22 cellular contexts compared by ENCODE assay signal in the genomic region with DNA sequence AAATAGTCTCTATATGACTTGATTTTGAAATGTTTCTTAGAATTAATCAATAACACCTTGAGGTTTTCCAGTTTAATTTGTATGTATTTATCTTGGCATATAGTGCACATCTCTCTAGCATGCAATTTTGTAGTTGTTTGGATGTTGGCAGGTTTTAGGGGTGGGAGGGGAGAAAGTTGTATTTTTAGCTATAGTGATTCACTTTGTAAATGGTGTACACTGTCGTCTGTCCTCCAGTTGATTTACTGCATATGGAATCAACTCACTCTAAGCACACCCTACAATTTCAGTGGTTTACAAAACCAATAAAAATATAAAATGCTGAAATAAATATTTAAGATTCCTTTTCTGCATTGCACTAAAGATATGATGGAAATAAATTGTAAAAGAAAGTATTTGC.
DNase-seq lines count a peak whose midpoint lies in the region; FAIRE-seq and TF ChIP-seq lines count a peak whose summit lies in the region.
"Had no signal": no experiment of that assay in that cellular context is flagged by ENCODE, and none has a peak within 500 bp of the region (broad histone marks: within the 10 kb centered on the region; RNA-seq: fewer than 3 reads in every experiment).

No MANE protein-coding gene starts in this region.

- H3K4me3 Mint-ChIP-seq in mesothelial cell of epicardium (no peak overlapping the region), osteocyte (ENCODE audit: unreplicated experiment) (no peak overlapping the region)
- H3K4me3 Mint-ChIP-seq: activated CD8-positive, alpha-beta memory T cell treated with anti-CD3 and anti-CD28 coated beads, Interleukin-2, amount 10 ng/mL, durations not matched to agents 7 days and 5 days; natural killer cell treated with Interleukin-12 subunit alpha and Interleukin-12 subunit beta and Interleukin-15 and Interleukin-18, amount 100 ng/mL, for 72 hours; type B pancreatic cell had no signal

- FAIRE-seq in RCC 7860 (lab: Jason Lieb, UNC): no peak
- FAIRE-seq: keratinocyte had no signal

- no peak for TF ChIP-seq CTCF in HEK293 (tag by site-specific recombination; IDR thresholded peaks at IDR 0.05)
- no peak for TF ChIP-seq CTCF in cardiac fibroblast (IDR thresholded peaks at IDR 0.05; ENCODE audit: low read depth, low read length)
- TF ChIP-seq CTCF in mesothelial cell of epicardium (IDR thresholded peaks at IDR 0.05; ENCODE audit: unreplicated experiment): no peak
- TF ChIP-seq CTCF in osteocyte (IDR thresholded peaks at IDR 0.05): no peak

- H2AK5ac ChIP-seq in neuronal stem cell (ENCODE audit: low read depth, low read length): no peak overlapping the region

- no peaks in the 10 kb centered on the region for H3K79me1 ChIP-seq in neuronal stem cell (ENCODE audit: low read depth, low read length)

- no peak overlapping the region for H4K8ac ChIP-seq in neuronal stem cell (ENCODE audit: low read depth, low read length)

- peaks cover 2% of the 10 kb centered on the region; the same call in 1 of the 2 replicates for H3K4me1 ChIP-seq in HEK293 (ENCODE audit: control insufficient read depth, insufficient read depth, low read length)
- H3K4me1 ChIP-seq in neuronal stem cell (ENCODE audit: control insufficient read depth in 2 of 2, insufficient read depth in 1 of 2, low read depth in 1 of 2, low read length in 2 of 2): no peaks in the 10 kb centered on the region
- H3K4me1 ChIP-seq: esophagus squamous epithelium had no signal

- H2BK15ac ChIP-seq in neuronal stem cell (ENCODE audit: low read length): no peak overlapping the region

- H3K23ac ChIP-seq in neuronal stem cell (ENCODE audit: low read depth, low read length, poor library complexity): no peak overlapping the region

- H4K91ac ChIP-seq in neuronal stem cell (ENCODE audit: low read depth, low read length, poor library complexity): no peak overlapping the region

- H3K27me3 Mint-ChIP-seq in mesothelial cell of epicardium (ENCODE audit: low read depth) (no peaks in the 10 kb centered on the region), osteocyte (ENCODE audit: unreplicated experiment) (no peaks in the 10 kb centered on the region)
- H3K27me3 Mint-ChIP-seq: activated CD8-positive, alpha-beta memory T cell treated with anti-CD3 and anti-CD28 coated beads, Interleukin-2, amount 10 ng/mL, durations not matched to agents 7 days and 5 days; natural killer cell treated with Interleukin-12 subunit alpha and Interleukin-12 subunit beta and Interleukin-15 and Interleukin-18, amount 100 ng/mL, for 72 hours; type B pancreatic cell had no signal

- H3K9me3 Mint-ChIP-seq in mesothelial cell of epicardium: no peaks in the 10 kb centered on the region
- no peaks in the 10 kb centered on the region for H3K9me3 Mint-ChIP-seq in osteocyte (ENCODE audit: unreplicated experiment)
- H3K9me3 Mint-ChIP-seq: activated T-helper 2 cell treated with anti-CD3 and anti-CD28 coated beads, Interferon-gamma antibody, Interleukin-2, Interleukin-4, amounts not matched to agents 10 μg/mL and 5 μg/mL and 100 μg/mL, durations not matched to agents 14 hours and 24 hours and 36 hours; natural killer cell treated with Interleukin-12 subunit alpha and Interleukin-12 subunit beta and Interleukin-15 and Interleukin-18, amount 100 ng/mL, for 72 hours; type B pancreatic cell had no signal

- H3K4me1 Mint-ChIP-seq in mesothelial cell of epicardium (peaks cover 59% of the 10 kb centered on the region), osteocyte (ENCODE audit: unreplicated experiment) (peaks cover 13% of the 10 kb centered on the region)
- H3K4me1 Mint-ChIP-seq: activated CD8-positive, alpha-beta memory T cell treated with anti-CD3 and anti-CD28 coated beads, Interleukin-2, amount 10 ng/mL, durations not matched to agents 7 days and 5 days had no signal

- H2AFZ ChIP-seq in neuronal stem cell (ENCODE audit: low read length): no peak overlapping the region

- WGBS in neuronal stem cell (ENCODE audit: extremely low coverage in 2 of 2, insufficient read length in 2 of 2, insufficient replicate concordance in 1 of 2), 2 donors: no CpG with 5 or more reads among the region's 1 CpG

- H3K36me3 Mint-ChIP-seq in mesothelial cell of epicardium (peaks cover 14% of the 10 kb centered on the region), osteocyte (ENCODE audit: unreplicated experiment) (peaks cover 12% of the 10 kb centered on the region)
- H3K36me3 Mint-ChIP-seq: activated CD8-positive, alpha-beta memory T cell treated with anti-CD3 and anti-CD28 coated beads, Interleukin-2, amount 10 ng/mL, durations not matched to agents 7 days and 5 days; natural killer cell treated with Interleukin-12 subunit alpha and Interleukin-12 subunit beta and Interleukin-15 and Interleukin-18, amount 100 ng/mL, for 72 hours had no signal

- no peak overlapping the region for H3K18ac ChIP-seq in neuronal stem cell (ENCODE audit: low read length)

- no peak overlapping the region for H3K9ac ChIP-seq in neuronal stem cell (ENCODE audit: low read depth, low read length, poor library complexity)

- H3K9me3 ChIP-seq in HEK293 (ENCODE audit: control insufficient read depth, insufficient read depth, low read depth, low read length) (no peaks in the 10 kb centered on the region), neuronal stem cell (replicated peaks in 1 of 2; ENCODE audit: control insufficient read depth in 2 of 2, insufficient read depth in 1 of 2, low read depth in 1 of 2, low read length in 2 of 2) (no peaks in the 10 kb centered on the region)
- H3K9me3 ChIP-seq: esophagus squamous epithelium, HAP-1, stomach had no signal

- H2BK5ac ChIP-seq in neuronal stem cell (ENCODE audit: low read length): no peak overlapping the region

- no peaks in the 10 kb centered on the region for H3K27me3 ChIP-seq in neuronal stem cell (ENCODE audit: control insufficient read depth in 3 of 3, insufficient read depth in 3 of 3, low read depth in 1 of 3, low read length in 3 of 3)
- H3K27me3 ChIP-seq: esophagus squamous epithelium, stomach had no signal

- no peak overlapping the region for H2BK120ac ChIP-seq in neuronal stem cell (ENCODE audit: low read depth, low read length)

- POLR2A ChIA-PET in HEK293 (lab: Yijun Ruan, JAX): no interaction called here

- H3K27ac Mint-ChIP-seq in mesothelial cell of epicardium: peak overlapping the region; percentile 92
- no peak overlapping the region for H3K27ac Mint-ChIP-seq in osteocyte (ENCODE audit: unreplicated experiment)
- H3K27ac Mint-ChIP-seq: activated CD8-positive, alpha-beta memory T cell treated with anti-CD3 and anti-CD28 coated beads, Interleukin-2, amount 10 ng/mL, durations not matched to agents 7 days and 5 days; activated T-helper 2 cell treated with anti-CD3 and anti-CD28 coated beads, Interferon-gamma antibody, Interleukin-2, Interleukin-4, amounts not matched to agents 10 μg/mL and 5 μg/mL and 100 μg/mL, durations not matched to agents 14 hours and 24 hours and 36 hours; natural killer cell treated with Interleukin-12 subunit alpha and Interleukin-12 subunit beta and Interleukin-15 and Interleukin-18, amount 100 ng/mL, for 72 hours; type B pancreatic cell had no signal

- peak; percentile 71 for DNase-seq in AG20443 (ENCODE audit: low spot score)
- peak; percentile 23 to 30 for DNase-seq in cardiac fibroblast (ENCODE audit: low read depth in 2 of 2)
- DNase-seq in mesothelial cell of epicardium (ENCODE audit: low spot score in 2 of 2, unreplicated experiment in 2 of 2): no peak
- DNase-seq in neuronal stem cell (ENCODE audit: low spot score): no peak
- no peak for DNase-seq in osteocyte (ENCODE audit: extremely low spot score, unreplicated experiment)
- DNase-seq in RCC 7860 (ENCODE audit: low spot score): no peak
- DNase-seq: activated CD4-positive, alpha-beta T cell treated with anti-CD3 and anti-CD28 coated beads for 48 hours; activated CD8-positive, alpha-beta memory T cell treated with anti-CD3 and anti-CD28 coated beads, Interleukin-2, amount 10 ng/mL, durations not matched to agents 7 days and 5 days; effector CD4-positive, alpha-beta T cell; esophagus squamous epithelium; hypothalamus; NCI-H2029; NCI-H446 treated with DMSO at 0.1 percent for 48 hours; stimulated activated CD4-positive, alpha-beta T cell treated with anti-CD3 and anti-CD28 coated beads, Interleukin-4, amount 100 ng/mL, for 24 hours; stomach had no signal

- no peak overlapping the region for H3K4ac ChIP-seq in neuronal stem cell (ENCODE audit: low read length)

- H3K4me2 ChIP-seq in neuronal stem cell (ENCODE audit: insufficient read depth, low read length, poor library complexity, severe bottlenecking): no peak overlapping the region

- CTCF ChIA-PET in HEK293 (lab: Yijun Ruan, JAX): no interaction called here

- H3K27ac ChIP-seq in HEK293 (ENCODE audit: extremely low read depth, low read depth, low read length) (no peak overlapping the region), neuronal stem cell (replicated peaks; ENCODE audit: low read length) (no peak overlapping the region)
- H3K27ac ChIP-seq: esophagus squamous epithelium, RWPE1, stomach had no signal

- H3K36me3 ChIP-seq in HEK293 (ENCODE audit: control insufficient read depth in 2 of 2, insufficient read depth in 1 of 2, low read length in 2 of 2) (no peaks in the 10 kb centered on the region), neuronal stem cell (replicated peaks in 1 of 2; ENCODE audit: control insufficient read depth in 2 of 2, insufficient read depth in 2 of 2, low read length in 2 of 2) (no peaks in the 10 kb centered on the region)
- H3K36me3 ChIP-seq: HAP-1, stomach had no signal

- no peak overlapping the region for H3K14ac ChIP-seq in neuronal stem cell (ENCODE audit: low read length)

- H3K4me3 ChIP-seq in HEK293 (ENCODE audit: low read depth, low read length) (no peak overlapping the region), cardiac fibroblast (replicated peaks in 1 of 2; ENCODE audit: low read depth in 2 of 2, low read length in 2 of 2) (no peak overlapping the region), neuronal stem cell (ENCODE audit: low read length in 2 of 2) (no peak overlapping the region)
- H3K4me3 ChIP-seq: esophagus squamous epithelium, HAP-1, stomach had no signal

- H2BK12ac ChIP-seq in neuronal stem cell (ENCODE audit: low read length): no peak overlapping the region

TF ChIP-seq in HEK293, 187 proteins besides CTCF, POLR2A, EP300 and RAD21 (continues in another document):
- TF ChIP-seq, protein P1, sequence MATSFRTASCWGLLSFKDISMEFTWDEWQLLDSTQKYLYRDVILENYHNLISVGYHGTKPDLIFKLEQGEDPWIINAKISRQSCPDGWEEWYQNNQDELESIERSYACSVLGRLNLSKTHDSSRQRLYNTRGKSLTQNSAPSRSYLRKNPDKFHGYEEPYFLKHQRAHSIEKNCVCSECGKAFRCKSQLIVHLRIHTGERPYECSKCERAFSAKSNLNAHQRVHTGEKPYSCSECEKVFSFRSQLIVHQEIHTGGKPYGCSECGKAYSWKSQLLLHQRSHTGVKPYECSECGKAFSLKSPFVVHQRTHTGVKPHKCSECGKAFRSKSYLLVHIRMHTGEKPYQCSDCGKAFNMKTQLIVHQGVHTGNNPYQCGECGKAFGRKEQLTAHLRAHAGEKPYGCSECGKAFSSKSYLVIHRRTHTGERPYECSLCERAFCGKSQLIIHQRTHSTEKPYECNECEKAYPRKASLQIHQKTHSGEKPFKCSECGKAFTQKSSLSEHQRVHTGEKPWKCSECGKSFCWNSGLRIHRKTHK (tag by site-specific recombination; IDR thresholded peaks at IDR 0.05): no peak

Comparison
In these comparisons a context has a peak if more than half of its experiments do, and no peak if none do; other contexts are left out.
1. DNase-seq: peak in AG20443 (single experiment) and cardiac fibroblast (2 of 2); none in mesothelial cell of epicardium (0 of 2), neuronal stem cell (single experiment), osteocyte (single experiment) and RCC 7860 (single experiment).